Comparison of ENCODE assay signal across 18 cellular contexts in the genomic region with DNA sequence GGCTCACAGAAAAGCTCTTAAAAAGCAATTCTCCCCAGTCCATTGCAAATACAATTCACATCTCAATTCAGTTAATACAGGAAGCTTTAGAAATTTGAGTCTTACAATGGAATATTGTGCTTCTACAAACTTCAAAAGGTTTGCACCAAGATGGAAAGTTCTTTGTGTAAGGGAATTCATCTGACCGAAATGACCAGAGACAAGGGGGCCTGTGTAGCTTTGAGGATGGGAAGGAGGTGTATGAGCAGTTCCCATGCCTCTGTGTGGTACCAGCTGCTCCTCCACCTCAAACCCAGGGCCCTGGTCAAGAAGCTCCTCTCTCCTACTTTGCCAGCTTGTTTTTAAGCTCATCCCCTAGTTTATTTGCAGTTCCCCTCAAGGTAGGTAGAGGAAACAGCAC.
DNase-seq lines count a peak whose midpoint lies in the region; ATAC-seq, FAIRE-seq and TF ChIP-seq lines count a peak whose summit lies in the region.
"Had no signal": no experiment of that assay in that cellular context is flagged by ENCODE, and none has a peak within 500 bp of the region (broad histone marks: within the 10 kb centered on the region; RNA-seq: fewer than 3 reads in every experiment).

No MANE protein-coding gene starts in this region.

- no peak for TF ChIP-seq POLR2A in GM12891 (IDR thresholded peaks at IDR 0.05; ENCODE audit: low read depth, low read length)

- no peak overlapping the region for H3K4me3 ChIP-seq in left ventricle myocardium inferior
- H3K4me3 ChIP-seq in right cardiac atrium (ENCODE audit: low read length), result no peak overlapping the region
- no peak overlapping the region for H3K4me3 ChIP-seq in aorta (ENCODE audit: low read length in 2 of 2)
- H3K4me3 ChIP-seq: BLaER1, HAP-1 had no signal

- H3K4me1 Mint-ChIP-seq in dendritic cell treated with granulocyte-macrophage colony-stimulating factor and Interleukin-4, amounts not matched to agents 40 ng/mL and 50 ng/mL, for 4 days (ENCODE audit: low read depth), result peaks cover 20% of the 10 kb centered on the region
- H3K4me1 Mint-ChIP-seq in nephron, result peaks cover 15% of the 10 kb centered on the region

- H3K4me1 ChIP-seq in left ventricle myocardium inferior, result peaks cover 4% of the 10 kb centered on the region
- peaks cover 2% of the 10 kb centered on the region for H3K4me1 ChIP-seq in right cardiac atrium (ENCODE audit: control insufficient read depth, insufficient read depth, low read length)
- H3K4me1 ChIP-seq in aorta (ENCODE audit: control insufficient read depth in 1 of 2, insufficient read depth in 2 of 2, low read length in 2 of 2), result peaks cover 1 to 4% of the 10 kb centered on the region in 2 donors
- H3K4me1 ChIP-seq: HAP-1 had no signal

- no peaks in the 10 kb centered on the region for H3K27me3 Mint-ChIP-seq in dendritic cell treated with granulocyte-macrophage colony-stimulating factor and Interleukin-4, amounts not matched to agents 40 ng/mL and 50 ng/mL, for 4 days
- no peaks in the 10 kb centered on the region for H3K27me3 Mint-ChIP-seq in nephron (ENCODE audit: low read depth)

- H3K27ac ChIP-seq in left ventricle myocardium inferior (replicated peaks), result peak overlapping the region; percentile 24
- no peak overlapping the region for H3K27ac ChIP-seq in right cardiac atrium (ENCODE audit: low read length)
- no peak overlapping the region for H3K27ac ChIP-seq in aorta (ENCODE audit: low read depth in 1 of 2, low read length in 2 of 2)
- H3K27ac ChIP-seq: 22Rv1, BLaER1 had no signal

- no peaks in the 10 kb centered on the region for H3K36me3 Mint-ChIP-seq in dendritic cell treated with granulocyte-macrophage colony-stimulating factor and Interleukin-4, amounts not matched to agents 40 ng/mL and 50 ng/mL, for 4 days (ENCODE audit: low read depth)
- H3K36me3 Mint-ChIP-seq in nephron (ENCODE audit: low read depth), result no peaks in the 10 kb centered on the region

- H3K9me3 Mint-ChIP-seq in dendritic cell treated with granulocyte-macrophage colony-stimulating factor and Interleukin-4, amounts not matched to agents 40 ng/mL and 50 ng/mL, for 4 days, result no peaks in the 10 kb centered on the region
- H3K9me3 Mint-ChIP-seq in nephron, result no peaks in the 10 kb centered on the region

- DNase-seq in left ventricle myocardium inferior (no peak), right cardiac atrium (no peak), aorta (no peak), GM12891 (ENCODE audit: insufficient read length, low spot score) (no peak), globus pallidus (ENCODE audit: low spot score) (no peak)
- no peak for DNase-seq in activated CD4-positive, alpha-beta T cell treated with anti-CD3 and anti-CD28 coated beads for 1 hour
- DNase-seq: COR-L47, IMR-90, NCI-H146, NCI-H2107, NCI-H345, NCI-H526 treated with DMSO at 0.1 percent for 48 hours had no signal

- intact Hi-C loops in left ventricle myocardium inferior (cut with micrococcal nuclease) (no loop called here), right cardiac atrium (cut with DNase I) (no loop called here), aorta (cut with DNase I) (no loop called here)
- intact Hi-C loops in dendritic cell treated with granulocyte-macrophage colony-stimulating factor and Interleukin-4, amounts not matched to agents 40 ng/mL and 50 ng/mL, for 4 days (cut with micrococcal nuclease), result no loop called here

- H3K36me3 ChIP-seq in left ventricle myocardium inferior (no peaks in the 10 kb centered on the region), aorta (ENCODE audit: control insufficient read depth in 1 of 2, insufficient read depth in 2 of 2, low read length in 1 of 2) (no peaks in the 10 kb centered on the region)
- H3K36me3 ChIP-seq: BLaER1, HAP-1 had no signal

- no peak for FAIRE-seq in GM12891 (lab: Jason Lieb, UNC)
- FAIRE-seq: GM18507 had no signal

- TF ChIP-seq CTCF in left ventricle myocardium inferior (IDR thresholded peaks at IDR 0.05; ENCODE audit: borderline replicate concordance), result no peak
- TF ChIP-seq CTCF in nephron (IDR thresholded peaks at IDR 0.05; ENCODE audit: unreplicated experiment in 3 of 3), result no peak

- WGBS in right cardiac atrium, result 92% methylated on average over 1 of the region's 1 CpG
- WGBS in aorta, 2 donors, result 95 to 100% methylated on average over 1 of the region's 1 CpG

- H3K9me3 ChIP-seq in left ventricle myocardium inferior (replicated peaks) (peaks cover 4% of the 10 kb centered on the region), right cardiac atrium (ENCODE audit: control insufficient read depth, low read length) (no peaks in the 10 kb centered on the region), aorta (ENCODE audit: control insufficient read depth, low read length) (no peaks in the 10 kb centered on the region)
- H3K9me3 ChIP-seq: BLaER1, HAP-1 had no signal

- no peak overlapping the region for H3K4me3 Mint-ChIP-seq in dendritic cell treated with granulocyte-macrophage colony-stimulating factor and Interleukin-4, amounts not matched to agents 40 ng/mL and 50 ng/mL, for 4 days
- H3K4me3 Mint-ChIP-seq in nephron, result no peak overlapping the region

- no peaks in the 10 kb centered on the region for H3K27me3 ChIP-seq in left ventricle myocardium inferior (ENCODE audit: low read depth)
- H3K27me3 ChIP-seq in right cardiac atrium (ENCODE audit: control insufficient read depth, insufficient read depth), result no peaks in the 10 kb centered on the region
- no peaks in the 10 kb centered on the region for H3K27me3 ChIP-seq in aorta (ENCODE audit: control insufficient read depth in 1 of 2, insufficient read depth in 2 of 2, low read length in 1 of 2)
- H3K27me3 ChIP-seq: BLaER1 had no signal

- ATAC-seq in right cardiac atrium, result no peak
- ATAC-seq in aorta (ENCODE audit: low FRiP score), result peak; percentile 15

- peak overlapping the region; percentile 77 for H3K27ac Mint-ChIP-seq in dendritic cell treated with granulocyte-macrophage colony-stimulating factor and Interleukin-4, amounts not matched to agents 40 ng/mL and 50 ng/mL, for 4 days
- peak overlapping the region in 2 of 3 experiments; percentile 3 to 32 for H3K27ac Mint-ChIP-seq in nephron

TF ChIP-seq in GM12891, 5 proteins besides CTCF, POLR2A, EP300 and RAD21:
- TF ChIP-seq POU2F2 (IDR thresholded peaks at IDR 0.05; ENCODE audit: low read depth, low read length), result no peak
- no peak for TF ChIP-seq TAF1 (IDR thresholded peaks at IDR 0.05; ENCODE audit: low read depth, low read length)
- no peak for TF ChIP-seq POLR2AphosphoS5 (IDR thresholded peaks at IDR 0.05; ENCODE audit: low read depth, low read length)
- no peak for TF ChIP-seq SPI1 (IDR thresholded peaks at IDR 0.05; ENCODE audit: low read depth, low read length)
TF ChIP-seq in GM12891: peak in this region for 0.
